Comparison of ENCODE assay signal across 1 cellular context in the genomic region with DNA sequence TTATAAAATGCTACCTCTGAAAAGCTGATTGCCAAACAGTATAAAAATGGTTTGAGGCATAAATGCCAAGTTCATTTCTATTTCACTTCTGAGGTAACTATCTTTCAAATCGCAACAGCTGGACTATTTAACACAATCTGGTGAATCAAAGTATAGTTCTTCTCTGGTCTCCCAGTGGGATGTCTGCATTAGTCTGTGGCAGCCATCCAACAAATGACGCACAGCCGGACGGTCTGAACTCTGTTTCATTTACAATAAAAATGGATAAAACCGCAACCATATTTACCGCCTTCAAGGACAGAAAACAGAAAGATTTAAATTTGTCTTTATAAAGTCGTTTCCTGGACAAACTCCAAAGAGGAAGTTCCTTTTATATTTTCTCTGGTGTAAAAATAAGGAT.
TF ChIP-seq lines count a peak whose summit lies in the region.

No MANE protein-coding gene starts in this region.

TF ChIP-seq in HepG2, 621 proteins besides CTCF, POLR2A, EP300 and RAD21 (continued from another document):
- TF ChIP-seq ZNF350 (CRISPR knock-in tag; IDR thresholded peaks at IDR 0.05; ENCODE audit: borderline replicate concordance, low read depth) = no peak
- TF ChIP-seq ZSCAN12 (CRISPR knock-in tag; IDR thresholded peaks at IDR 0.05) = no peak
- TF ChIP-seq POLR2AphosphoS5 (IDR thresholded peaks at IDR 0.05; ENCODE audit: low read depth, low read length) = no peak
- TF ChIP-seq ZNF232 (CRISPR knock-in tag; IDR thresholded peaks at IDR 0.05; ENCODE audit: borderline replicate concordance) = no peak
- TF ChIP-seq NFIC (IDR thresholded peaks at IDR 0.05; ENCODE audit: low read length) = no peak
